7 cellular contexts compared by ENCODE assay signal in the genomic region with DNA sequence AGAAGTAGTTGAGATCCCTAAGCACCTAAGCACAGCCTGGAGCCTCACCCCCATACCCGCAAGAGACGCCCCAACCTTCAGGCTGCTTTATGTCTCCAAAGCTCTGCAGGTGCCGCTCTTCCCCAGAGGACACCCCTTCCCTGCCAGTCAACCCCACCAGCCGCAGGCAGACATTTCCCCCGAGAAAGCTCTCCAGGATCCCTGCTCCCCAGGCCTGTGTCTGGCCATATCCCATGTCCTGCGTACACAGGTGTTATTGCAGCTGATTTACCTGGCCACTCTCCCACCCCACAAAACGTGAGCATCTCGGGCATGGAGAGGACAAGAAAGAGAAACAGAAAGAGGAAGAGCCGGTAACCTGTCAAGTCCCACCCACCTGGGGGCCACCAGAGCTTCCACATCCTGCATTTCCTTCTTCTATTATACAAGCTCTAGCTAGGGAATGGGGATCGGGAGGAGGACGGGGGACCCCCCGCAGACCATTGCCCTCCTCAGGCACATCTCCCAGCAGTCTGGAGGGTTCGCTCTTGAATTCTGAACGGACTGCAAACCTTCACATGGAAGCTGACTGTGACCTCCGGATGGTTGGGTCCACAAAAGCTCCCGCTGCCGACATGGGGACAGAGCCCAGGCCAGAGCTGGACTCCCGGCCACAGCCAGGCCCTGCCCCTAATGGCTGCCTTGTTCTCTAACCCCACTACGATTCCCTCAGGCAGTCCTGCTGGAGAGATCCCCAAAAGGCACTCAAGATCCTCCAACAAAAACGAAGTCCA. TPM values are rescaled to one million over a fixed set of nuclear protein-coding genes. Genes with fewer than 3 reads are reported as not detected.
DNase-seq lines count a peak whose midpoint lies in the region; ATAC-seq and TF ChIP-seq lines count a peak whose summit lies in the region.

No MANE protein-coding gene starts in this region.

- DNase-seq in activated T-helper 2 cell treated with anti-CD3 and anti-CD28 coated beads, Interferon-gamma antibody, Interleukin-2, Interleukin-4, amounts not matched to agents 10 μg/mL and 5 μg/mL and 100 μg/mL, durations not matched to agents 14 hours and 24 hours and 36 hours (ENCODE audit: low spot score) = peak; percentile 37
- DNase-seq in prostate gland (ENCODE audit: low spot score) = peak; percentile 42
- DNase-seq in lower leg skin (ENCODE audit: low spot score in 2 of 2) = no peak

- H3K4me1 Mint-ChIP-seq in activated T-helper 2 cell treated with anti-CD3 and anti-CD28 coated beads, Interferon-gamma antibody, Interleukin-2, Interleukin-4, amounts not matched to agents 10 μg/mL and 5 μg/mL and 100 μg/mL, durations not matched to agents 14 hours and 24 hours and 36 hours (ENCODE audit: low read depth) = peaks cover 72% of the 10 kb centered on the region

- H3K27ac ChIP-seq in prostate gland = peak overlapping the region; percentile 87 to 88

- no peaks in the 10 kb centered on the region for H3K9me3 Mint-ChIP-seq in activated T-helper 2 cell treated with anti-CD3 and anti-CD28 coated beads, Interferon-gamma antibody, Interleukin-2, Interleukin-4, amounts not matched to agents 10 μg/mL and 5 μg/mL and 100 μg/mL, durations not matched to agents 14 hours and 24 hours and 36 hours

- ATAC-seq in GM18867 (IDR thresholded peaks at IDR 0.05; ENCODE audit: unreplicated experiment) (peak; percentile 52), HG02973 (IDR thresholded peaks at IDR 0.05; ENCODE audit: unreplicated experiment) (peak; percentile 51), HG02870 (IDR thresholded peaks at IDR 0.05; ENCODE audit: unreplicated experiment) (no peak), GM18520 (IDR thresholded peaks at IDR 0.05; ENCODE audit: unreplicated experiment) (no peak)

- peak overlapping the region; percentile 95 for H3K4me3 Mint-ChIP-seq in activated T-helper 2 cell treated with anti-CD3 and anti-CD28 coated beads, Interferon-gamma antibody, Interleukin-2, Interleukin-4, amounts not matched to agents 10 μg/mL and 5 μg/mL and 100 μg/mL, durations not matched to agents 14 hours and 24 hours and 36 hours (ENCODE audit: low read depth)

- peaks cover 46% of the 10 kb centered on the region for H3K36me3 Mint-ChIP-seq in activated T-helper 2 cell treated with anti-CD3 and anti-CD28 coated beads, Interferon-gamma antibody, Interleukin-2, Interleukin-4, amounts not matched to agents 10 μg/mL and 5 μg/mL and 100 μg/mL, durations not matched to agents 14 hours and 24 hours and 36 hours (ENCODE audit: low read depth)

- TF ChIP-seq POLR2A in prostate gland (IDR thresholded peaks at IDR 0.05) (no peak), lower leg skin (IDR thresholded peaks at IDR 0.05) (no peak)

- no peaks in the 10 kb centered on the region for H3K27me3 ChIP-seq in prostate gland (replicated peaks; ENCODE audit: insufficient read depth)

- H3K4me3 ChIP-seq in prostate gland (peak overlapping the region in 1 of 2 donors; percentile 22), lower leg skin (ENCODE audit: low read depth, poor library complexity, severe bottlenecking) (no peak overlapping the region)

- 51% methylated on average over 19 of the region's 20 CpGs for WGBS in prostate gland
- WGBS in lower leg skin, 2 donors = 77 to 78% methylated on average over 20 of the region's 20 CpGs

- H3K27ac Mint-ChIP-seq in activated T-helper 2 cell treated with anti-CD3 and anti-CD28 coated beads, Interferon-gamma antibody, Interleukin-2, Interleukin-4, amounts not matched to agents 10 μg/mL and 5 μg/mL and 100 μg/mL, durations not matched to agents 14 hours and 24 hours and 36 hours = peak overlapping the region; percentile 80

- no peaks in the 10 kb centered on the region for H3K9me3 ChIP-seq in prostate gland

- no peaks in the 10 kb centered on the region for H3K36me3 ChIP-seq in prostate gland

- intact Hi-C loops in activated T-helper 2 cell treated with anti-CD3 and anti-CD28 coated beads, Interferon-gamma antibody, Interleukin-2, Interleukin-4, amounts not matched to agents 10 μg/mL and 5 μg/mL and 100 μg/mL, durations not matched to agents 14 hours and 24 hours and 36 hours (cut with micrococcal nuclease) = no loop called here
- intact Hi-C loops in prostate gland (cut with DNase I) (no loop called here), lower leg skin (cut with DNase I; ENCODE audit: low total_unique reads) (no loop called here)

- H3K27me3 Mint-ChIP-seq in activated T-helper 2 cell treated with anti-CD3 and anti-CD28 coated beads, Interferon-gamma antibody, Interleukin-2, Interleukin-4, amounts not matched to agents 10 μg/mL and 5 μg/mL and 100 μg/mL, durations not matched to agents 14 hours and 24 hours and 36 hours (ENCODE audit: low read depth) = no peaks in the 10 kb centered on the region

- H3K4me1 ChIP-seq in prostate gland (replicated peaks) = peaks cover 45% of the 10 kb centered on the region

- TF ChIP-seq CTCF in prostate gland (IDR thresholded peaks at IDR 0.05) (no peak), lower leg skin (IDR thresholded peaks at IDR 0.05) (no peak)

RNA-seq across cellular contexts. Expression of a gene that starts 17.6 kb away (rescaled TPM):
- 95.3 and 100 TPM in 2 replicates for total RNA-seq in activated T-helper 2 cell treated with anti-CD3 and anti-CD28 coated beads, Interferon-gamma antibody, Interleukin-2, Interleukin-4, amounts not matched to agents 10 μg/mL and 5 μg/mL and 100 μg/mL, durations not matched to agents 14 hours and 24 hours and 36 hours
- total RNA-seq in prostate gland (10 to 100 TPM; 32.5 to 54.4 TPM), lower leg skin (10 to 100 TPM in 2 of 4 donors, 1 to 10 TPM in 2; 8.5 to 21.8 (median 13.4) TPM)

Comparison
In these comparisons a context has a peak if more than half of its experiments do, and no peak if none do; other contexts are left out.
1. ATAC-seq: peak in GM18867 (single experiment) and HG02973 (single experiment); none in HG02870 (single experiment) and GM18520 (single experiment).
2. DNase-seq: peak in activated T-helper 2 cell treated with anti-CD3 and anti-CD28 coated beads, Interferon-gamma antibody, Interleukin-2, Interleukin-4, amounts not matched to agents 10 μg/mL and 5 μg/mL and 100 μg/mL, durations not matched to agents 14 hours and 24 hours and 36 hours (single experiment) and prostate gland (single experiment); none in lower leg skin (0 of 2).